13 cellular contexts compared by ENCODE assay signal in genomic region chr10:84172435-84173356, GRCh38. TPM values are rescaled to one million over a fixed set of nuclear protein-coding genes. Genes with fewer than 3 reads are reported as not detected.
A peak's percentile ranks its signal among the peaks of the same experiment; 100 is the strongest.
DNase-seq lines count a peak whose midpoint lies in the region; ATAC-seq and TF ChIP-seq lines count a peak whose summit lies in the region.
"Had no signal": no experiment of that assay in that cellular context is flagged by ENCODE, and none has a peak within 500 bp of the region (broad histone marks: within the 10 kb centered on the region; RNA-seq: fewer than 3 reads in every experiment).

No MANE protein-coding gene starts in this region.

- in situ Hi-C loops in GM13976 (cut with MboI; ENCODE audit: low sequenced_read_pairs, unreplicated experiment): no loop called here

- H3K27me3 ChIP-seq in esophagus squamous epithelium: no peaks in the 10 kb centered on the region

- peaks cover 0 to 11% (median 0%) of the 10 kb centered on the region in 3 donors for H3K36me3 ChIP-seq in esophagus squamous epithelium

- 69% methylated on average over 5 to 7 of the region's 9 CpGs for WGBS in esophagus squamous epithelium, 2 donors

- peak overlapping the region; percentile 84 to 90 (median 88) for H3K27ac ChIP-seq in esophagus squamous epithelium

- H3K4me1 ChIP-seq in esophagus squamous epithelium: peaks cover 21 to 76% (median 32%) of the 10 kb centered on the region in 3 donors

- DNase-seq in GM13976 (ENCODE audit: low spot score) (peak; percentile 33), esophagus squamous epithelium (lab: John Stamatoyannopoulos, UW) (no peak), SW480 (ENCODE audit: low spot score) (no peak), NCI-H2171 treated with DMSO at 0.1 percent for 48 hours (lab: John Stamatoyannopoulos, UW) (no peak), AG20443 (ENCODE audit: low spot score) (no peak)
- no peak for DNase-seq in activated T-cell treated with anti-CD3 and anti-CD28 coated beads, Interleukin-2, amount 50 U/mL, for 72 hours
- DNase-seq: HFFc6, NCI-H2081 treated with DMSO at 0.1 percent for 48 hours, T-helper 9 cell had no signal

- H3K36me3 Mint-ChIP-seq in activated T-cell treated with anti-CD3 and anti-CD28 coated beads, Interleukin-2, amount 50 U/mL, for 72 hours (ENCODE audit: insufficient read depth in 2 of 2): no peaks in the 10 kb centered on the region
- H3K36me3 Mint-ChIP-seq: activated naive CD8-positive, alpha-beta T cell; CD8-positive, alpha-beta T cell had no signal

- no peak overlapping the region for H3K4me3 Mint-ChIP-seq in activated T-cell treated with anti-CD3 and anti-CD28 coated beads, Interleukin-2, amount 50 U/mL, for 72 hours
- H3K4me3 Mint-ChIP-seq: activated naive CD8-positive, alpha-beta T cell; CD8-positive, alpha-beta T cell; HFFc6 had no signal

- TF ChIP-seq CTCF in GM13976 (IDR thresholded peaks at IDR 0.05; ENCODE audit: borderline replicate concordance, control extremely low read depth, extremely low read depth, insufficient read depth, missing control alignments) (no peak), esophagus squamous epithelium (IDR thresholded peaks at IDR 0.05) (no peak)

- intact Hi-C loops in esophagus squamous epithelium (cut with DNase I): no loop called here

- H3K4me1 Mint-ChIP-seq in activated T-cell treated with anti-CD3 and anti-CD28 coated beads, Interleukin-2, amount 50 U/mL, for 72 hours (ENCODE audit: low read depth): peaks cover 12% of the 10 kb centered on the region

- no peaks in the 10 kb centered on the region for H3K9me3 ChIP-seq in esophagus squamous epithelium

- no peak for TF ChIP-seq POLR2A in esophagus squamous epithelium (IDR thresholded peaks at IDR 0.05)

- no peaks in the 10 kb centered on the region for H3K27me3 Mint-ChIP-seq in activated T-cell treated with anti-CD3 and anti-CD28 coated beads, Interleukin-2, amount 50 U/mL, for 72 hours (ENCODE audit: low read depth)
- H3K27me3 Mint-ChIP-seq: activated naive CD8-positive, alpha-beta T cell had no signal

- H3K9me3 Mint-ChIP-seq in activated T-cell treated with anti-CD3 and anti-CD28 coated beads, Interleukin-2, amount 50 U/mL, for 72 hours: no peaks in the 10 kb centered on the region
- H3K9me3 Mint-ChIP-seq: CD8-positive, alpha-beta T cell; HFFc6 had no signal

- peak; percentile 41 for ATAC-seq in GM21367 (IDR thresholded peaks at IDR 0.05; ENCODE audit: unreplicated experiment)
- ATAC-seq in HG03108 (IDR thresholded peaks at IDR 0.05; ENCODE audit: unreplicated experiment): peak; percentile 30
- no peak for ATAC-seq in activated T-cell treated with anti-CD3 and anti-CD28 coated beads, Interleukin-2, amount 50 U/mL, for 72 hours (replicated peaks in 1 of 2)
- ATAC-seq: CD8-positive, alpha-beta T cell had no signal

- H3K27ac Mint-ChIP-seq in activated T-cell treated with anti-CD3 and anti-CD28 coated beads, Interleukin-2, amount 50 U/mL, for 72 hours: no peak overlapping the region
- H3K27ac Mint-ChIP-seq: activated naive CD8-positive, alpha-beta T cell; CD8-positive, alpha-beta T cell; HFFc6 had no signal

- H3K4me3 ChIP-seq in esophagus squamous epithelium: no peak overlapping the region

RNA-seq across cellular contexts. Expression of gene GPR15LG, which starts 0.9 kb away (rescaled TPM):
- 100 to 1,000 TPM; 132 to 352 (median 320) TPM for total RNA-seq in esophagus squamous epithelium
- not detected for total RNA-seq in activated T-cell treated with anti-CD3 and anti-CD28 coated beads, Interleukin-2, amount 50 U/mL, for 72 hours
- total RNA-seq: CD8-positive, alpha-beta T cell; HFFc6 had no signal

RNA-seq across cellular contexts. Expression of gene CDHR1, which starts 21.6 kb away (rescaled TPM):
- 10 to 100 TPM in 3 of 4 donors, 1 to 10 TPM in 1; 6.7 to 15.0 (median 12.2) TPM for total RNA-seq in esophagus squamous epithelium
- total RNA-seq in activated T-cell treated with anti-CD3 and anti-CD28 coated beads, Interleukin-2, amount 50 U/mL, for 72 hours: 1 to 10 TPM in 1 of 2 donors, under 1 TPM in 1; 0.36 to 2.2 TPM
- total RNA-seq: HFFc6 had no signal

RNA-seq across cellular contexts. Expression of gene GHITM, which starts 33.4 kb away (rescaled TPM):
- 100 to 1,000 TPM; 137 to 289 (median 182) TPM for total RNA-seq in esophagus squamous epithelium
- 100 to 1,000 TPM; 214 to 234 TPM for total RNA-seq in activated T-cell treated with anti-CD3 and anti-CD28 coated beads, Interleukin-2, amount 50 U/mL, for 72 hours

RNA-seq across cellular contexts. Expression of gene LRIT2, which starts 52.6 kb away (rescaled TPM):
- total RNA-seq in esophagus squamous epithelium: not detected
- not detected for total RNA-seq in activated T-cell treated with anti-CD3 and anti-CD28 coated beads, Interleukin-2, amount 50 U/mL, for 72 hours
- total RNA-seq: CD8-positive, alpha-beta T cell; HFFc6 had no signal

Comparison
In these comparisons a context has a peak if more than half of its experiments do, and no peak if none do; other contexts are left out.
1. ATAC-seq: peak in GM21367 (single experiment) and HG03108 (single experiment); none in activated T-cell treated with anti-CD3 and anti-CD28 coated beads, Interleukin-2, amount 50 U/mL, for 72 hours (0 of 2).
2. RNA of gene GPR15LG, which starts 0.9 kb away (total RNA-seq): 132 to 352 TPM in esophagus squamous epithelium; not detected in activated T-cell treated with anti-CD3 and anti-CD28 coated beads, Interleukin-2, amount 50 U/mL, for 72 hours; every median in the first group is over 100 times any median in the second.